In genomic region chr13:90839061-90839460, GRCh38 we compare ENCODE assay signal across 18 cellular contexts.
DNase-seq lines count a peak whose midpoint lies in the region; ATAC-seq, FAIRE-seq and TF ChIP-seq lines count a peak whose summit lies in the region.
"Had no signal": no experiment of that assay in that cellular context is flagged by ENCODE, and none has a peak within 500 bp of the region (broad histone marks: within the 10 kb centered on the region; RNA-seq: fewer than 3 reads in every experiment).

No MANE protein-coding gene starts in this region.

- intact Hi-C loops in mammary epithelial cell (cut with micrococcal nuclease), result no loop called here
- intact Hi-C loops in breast epithelium (cut with DNase I; ENCODE audit: low total_unique reads), result no loop called here

- CTCF ChIA-PET in mammary epithelial cell (lab: Charles Lee; ENCODE audit: low non-redundant PET), result no interaction called here

- in situ Hi-C loops in mammary epithelial cell (cut with MboI; ENCODE audit: low sequenced_read_pairs in 2 of 2), result no loop called here

- no peak overlapping the region for H3K27ac Mint-ChIP-seq in activated naive CD8-positive, alpha-beta T cell treated with anti-CD3 and anti-CD28 coated beads, Interleukin-2, amount 50 U/mL, for 24 hours
- H3K27ac Mint-ChIP-seq: T-helper 1 cell treated with Interleukin-12 subunit alpha and Interleukin-12 subunit beta and Interleukin-4 antibody, amounts not matched to agents 30 μg/mL and 1 μg/mL, for 36 hours had no signal

- peaks cover 10% of the 10 kb centered on the region for H3K4me1 ChIP-seq in mammary epithelial cell (ENCODE audit: insufficient read depth, low read length)
- H3K4me1 ChIP-seq in breast epithelium, result no peaks in the 10 kb centered on the region
- H3K4me1 ChIP-seq: Peyer's patch had no signal

- H3K27ac ChIP-seq in mammary epithelial cell (ENCODE audit: insufficient read depth, low read depth, low read length) (peak overlapping the region; percentile 19), breast epithelium (no peak overlapping the region)
- H3K27ac ChIP-seq: Peyer's patch had no signal

- H3K27me3 Mint-ChIP-seq in activated naive CD8-positive, alpha-beta T cell treated with anti-CD3 and anti-CD28 coated beads, Interleukin-2, amount 50 U/mL, for 24 hours, result no peaks in the 10 kb centered on the region

- H3K27me3 ChIP-seq in mammary epithelial cell (ENCODE audit: insufficient read depth, low read length), result no peaks in the 10 kb centered on the region
- no peaks in the 10 kb centered on the region for H3K27me3 ChIP-seq in breast epithelium
- no peaks in the 10 kb centered on the region for H3K27me3 ChIP-seq in bronchial epithelial cell (ENCODE audit: control insufficient read depth, insufficient read depth, low read length)
- H3K27me3 ChIP-seq: MG63, Peyer's patch had no signal

- H3K36me3 Mint-ChIP-seq in activated naive CD8-positive, alpha-beta T cell treated with anti-CD3 and anti-CD28 coated beads, Interleukin-2, amount 50 U/mL, for 24 hours (ENCODE audit: low read depth), result no peaks in the 10 kb centered on the region

- H3K36me3 ChIP-seq in mammary epithelial cell (ENCODE audit: insufficient read depth, low read length) (no peaks in the 10 kb centered on the region), breast epithelium (no peaks in the 10 kb centered on the region), bronchial epithelial cell (ENCODE audit: control insufficient read depth, insufficient read depth, low read length) (no peaks in the 10 kb centered on the region)
- H3K36me3 ChIP-seq: MG63, Peyer's patch had no signal

- TSS peak; percentile 67 for BruUV-seq in mammary epithelial cell (replicated peaks; lab: Mats Ljungman, UMichigan)

- dilution Hi-C loops in mammary epithelial cell (cut with HindIII; ENCODE audit: low sequenced_read_pairs), result no loop called here

- no peak for TF ChIP-seq POLR2A in breast epithelium (IDR thresholded peaks at IDR 0.05)

- no peaks in the 10 kb centered on the region for H3K9me3 Mint-ChIP-seq in activated naive CD8-positive, alpha-beta T cell treated with anti-CD3 and anti-CD28 coated beads, Interleukin-2, amount 50 U/mL, for 24 hours
- H3K9me3 Mint-ChIP-seq: T-helper 1 cell treated with Interleukin-12 subunit alpha and Interleukin-12 subunit beta and Interleukin-4 antibody, amounts not matched to agents 30 μg/mL and 1 μg/mL, for 36 hours had no signal

- H3K79me2 ChIP-seq in mammary epithelial cell (ENCODE audit: insufficient read depth, low read length), result no peaks in the 10 kb centered on the region

- H3K9ac ChIP-seq in mammary epithelial cell (ENCODE audit: insufficient read depth, low read length), result no peak overlapping the region

- FAIRE-seq in bronchial epithelial cell (lab: Jason Lieb, UNC), result no peak
- FAIRE-seq: H1 had no signal

- no peak overlapping the region for H2AFZ ChIP-seq in mammary epithelial cell (ENCODE audit: low read depth, low read length)

- no peak for ATAC-seq in activated naive CD8-positive, alpha-beta T cell treated with anti-CD3 and anti-CD28 coated beads, Interleukin-2, amount 50 U/mL, for 24 hours

- TF ChIP-seq CTCF in mammary epithelial cell (conservative IDR thresholded peaks at IDR 0.05 in 1 of 2, IDR thresholded peaks at IDR 0.05 in 1 of 2; ENCODE audit: extremely low read depth in 1 of 2, insufficient read depth in 1 of 2, low read depth in 1 of 2, low read length in 2 of 2), result no peak
- TF ChIP-seq CTCF in breast epithelium (IDR thresholded peaks at IDR 0.05), result no peak
- no peak for TF ChIP-seq CTCF in bronchial epithelial cell (IDR thresholded peaks at IDR 0.05; ENCODE audit: insufficient read depth, low read length, severe bottlenecking)

- H4K20me1 ChIP-seq in mammary epithelial cell (ENCODE audit: insufficient read depth, low read length), result no peaks in the 10 kb centered on the region

- no peak overlapping the region for H3K4me3 Mint-ChIP-seq in activated naive CD8-positive, alpha-beta T cell treated with anti-CD3 and anti-CD28 coated beads, Interleukin-2, amount 50 U/mL, for 24 hours
- H3K4me3 Mint-ChIP-seq: T-helper 1 cell treated with Interleukin-12 subunit alpha and Interleukin-12 subunit beta and Interleukin-4 antibody, amounts not matched to agents 30 μg/mL and 1 μg/mL, for 36 hours had no signal

- DNase-seq in mammary epithelial cell (peak; percentile 38), breast epithelium (ENCODE audit: low spot score in 2 of 2) (no peak), NCI-H69 (lab: John Stamatoyannopoulos, UW) (peak; percentile 35), bronchial epithelial cell (ENCODE audit: low read depth) (peak; percentile 70), NCI-H446 (lab: John Stamatoyannopoulos, UW) (no peak), NCI-H774 (lab: John Stamatoyannopoulos, UW) (no peak)
- DNase-seq in activated effector memory CD4-positive, alpha-beta T cell treated with Interleukin-2 at 50 U/mL for 16 hours, result no peak
- DNase-seq in activated naive CD8-positive, alpha-beta T cell treated with anti-CD3 and anti-CD28 coated beads, Interleukin-2, amount 50 U/mL, for 24 hours, result no peak
- DNase-seq: AML-193, COR-L47, KG1, MG63, NCI-H1092 treated with DMSO at 0.1 percent for 48 hours, NCI-H187, Peyer's patch, SHP77 treated with DMSO at 0.1 percent for 48 hours had no signal

- no peaks in the 10 kb centered on the region for H3K4me1 Mint-ChIP-seq in activated naive CD8-positive, alpha-beta T cell treated with anti-CD3 and anti-CD28 coated beads, Interleukin-2, amount 50 U/mL, for 24 hours

- no peak overlapping the region for H3K4me2 ChIP-seq in mammary epithelial cell (ENCODE audit: insufficient read depth, low read depth, low read length)

- H3K9me3 ChIP-seq in mammary epithelial cell (replicated peaks; ENCODE audit: insufficient read depth, low read length) (no peaks in the 10 kb centered on the region), breast epithelium (no peaks in the 10 kb centered on the region)
- H3K9me3 ChIP-seq: MG63, Peyer's patch had no signal

- H3K4me3 ChIP-seq in mammary epithelial cell (replicated peaks in 1 of 3; ENCODE audit: insufficient read depth in 1 of 3, low read depth in 2 of 3, low read length in 3 of 3) (no peak overlapping the region), breast epithelium (no peak overlapping the region), bronchial epithelial cell (ENCODE audit: low read depth, low read length) (no peak overlapping the region)
- H3K4me3 ChIP-seq: MG63, Peyer's patch had no signal

Comparison
In these comparisons a context has a peak if more than half of its experiments do, and no peak if none do; other contexts are left out.
1. DNase-seq: peak in mammary epithelial cell (single experiment), NCI-H69 (single experiment) and bronchial epithelial cell (single experiment); none in breast epithelium (0 of 2), NCI-H446 (0 of 2), activated effector memory CD4-positive, alpha-beta T cell treated with Interleukin-2 at 50 U/mL for 16 hours (single experiment), NCI-H774 (single experiment) and activated naive CD8-positive, alpha-beta T cell treated with anti-CD3 and anti-CD28 coated beads, Interleukin-2, amount 50 U/mL, for 24 hours (single experiment).